Comparison of ENCODE assay signal across 8 cellular contexts in genomic region chr12:92505373-92506340, GRCh38.
A peak's percentile ranks its signal among the peaks of the same experiment; 100 is the strongest.
DNase-seq lines count a peak whose midpoint lies in the region; ATAC-seq and TF ChIP-seq lines count a peak whose summit lies in the region.

No MANE protein-coding gene starts in this region.

- ATAC-seq in GM18909 (IDR thresholded peaks at IDR 0.05; ENCODE audit: poor library complexity, unreplicated experiment): peak; percentile 33
- no peak for ATAC-seq in GM21529 (IDR thresholded peaks at IDR 0.05; ENCODE audit: unreplicated experiment)
- no peak for ATAC-seq in HG02623 (IDR thresholded peaks at IDR 0.05; ENCODE audit: unreplicated experiment)

- intact Hi-C loops in thyroid gland (cut with DNase I): no loop called here

- H4K20me1 ChIP-seq in Loucy (ENCODE audit: insufficient read depth, low read length, poor library complexity, severe bottlenecking): no peaks in the 10 kb centered on the region
- H4K20me1 ChIP-seq in fibroblast of lung (ENCODE audit: control insufficient read depth, extremely low read depth, insufficient read depth, low read length): no peaks in the 10 kb centered on the region

- H2AFZ ChIP-seq in Loucy (ENCODE audit: low read length) (peak overlapping the region; percentile 87), fibroblast of lung (ENCODE audit: low read length) (peak overlapping the region; percentile 96)

- peak; percentile 9 for DNase-seq in activated CD8-positive, alpha-beta memory T cell treated with anti-CD3 and anti-CD28 coated beads, Interleukin-2, amount 50 U/mL, for 1 hour (ENCODE audit: extremely low read depth)
- DNase-seq in fibroblast of lung (ENCODE audit: low read depth in 2 of 2): peak; percentile 9 to 81
- DNase-seq in nucleus accumbens (lab: John Stamatoyannopoulos, UW): peak in 34 of 56 donors; percentile 6 to 71 (median 20)
- peak; percentile 22 to 24 for DNase-seq in thyroid gland

- H3K27me3 ChIP-seq in Loucy (ENCODE audit: insufficient read depth, low read length, poor library complexity, severe bottlenecking) (no peaks in the 10 kb centered on the region), fibroblast of lung (ENCODE audit: control insufficient read depth, insufficient read depth, low read length) (no peaks in the 10 kb centered on the region), thyroid gland (no peaks in the 10 kb centered on the region)

- peak overlapping the region; percentile 26 for H3K9ac ChIP-seq in Loucy (ENCODE audit: low read depth, low read length, poor library complexity, severe bottlenecking)
- H3K9ac ChIP-seq in fibroblast of lung (ENCODE audit: insufficient read depth, low read length): no peak overlapping the region

- TF ChIP-seq CTCF in Loucy (conservative IDR thresholded peaks at IDR 0.05; ENCODE audit: low read length) (no peak), fibroblast of lung (conservative IDR thresholded peaks at IDR 0.05 in 1 of 2, IDR thresholded peaks at IDR 0.05 in 1 of 2; ENCODE audit: low read depth in 1 of 2, low read length in 2 of 2) (no peak), thyroid gland (IDR thresholded peaks at IDR 0.05) (no peak)

- H3K4me2 ChIP-seq in Loucy (ENCODE audit: low read depth, low read length, poor library complexity, severe bottlenecking) (peak overlapping the region; percentile 6), fibroblast of lung (ENCODE audit: extremely low read depth, insufficient read depth, low read length) (peak overlapping the region; percentile 94)

- H3K4me1 ChIP-seq in Loucy (ENCODE audit: insufficient read depth, low read length, poor library complexity, severe bottlenecking) (peaks cover 9% of the 10 kb centered on the region), fibroblast of lung (ENCODE audit: control insufficient read depth, extremely low read depth, insufficient read depth, low read length) (peaks cover 12% of the 10 kb centered on the region), thyroid gland (peaks cover 44 to 48% of the 10 kb centered on the region in 2 donors)

- H3K9me2 ChIP-seq in Loucy (replicated peaks; ENCODE audit: low read depth, low read length): no peaks in the 10 kb centered on the region

- no peaks in the 10 kb centered on the region for H3F3A ChIP-seq in Loucy (ENCODE audit: low read depth)

- no peak for TF ChIP-seq POLR2A in thyroid gland (IDR thresholded peaks at IDR 0.05)

- no peaks in the 10 kb centered on the region for H3K79me2 ChIP-seq in Loucy (ENCODE audit: insufficient read depth, low read length)
- H3K79me2 ChIP-seq in fibroblast of lung (ENCODE audit: control insufficient read depth, insufficient read depth, low read length): no peaks in the 10 kb centered on the region

- H3K36me3 ChIP-seq in Loucy (ENCODE audit: insufficient read depth, low read length) (no peaks in the 10 kb centered on the region), fibroblast of lung (ENCODE audit: control insufficient read depth, insufficient read depth, low read length) (no peaks in the 10 kb centered on the region), thyroid gland (no peaks in the 10 kb centered on the region)

- peak overlapping the region; percentile 38 for H3K27ac ChIP-seq in fibroblast of lung (ENCODE audit: insufficient read depth, low read length)
- peak overlapping the region; percentile 70 to 77 (median 72) for H3K27ac ChIP-seq in thyroid gland

- 47 to 58% methylated on average over 10 of the region's 10 CpGs for WGBS in thyroid gland, 2 donors

- H3K9me3 ChIP-seq in Loucy (ENCODE audit: insufficient read depth, low read depth, low read length) (no peaks in the 10 kb centered on the region), fibroblast of lung (ENCODE audit: control insufficient read depth, insufficient read depth, low read depth, low read length) (no peaks in the 10 kb centered on the region), thyroid gland (no peaks in the 10 kb centered on the region)

- no peak overlapping the region for H3K4me3 ChIP-seq in Loucy (ENCODE audit: low read length, poor library complexity, severe bottlenecking)
- peak overlapping the region in 3 of 4 experiments; percentile 6 to 42 (median 10) for H3K4me3 ChIP-seq in fibroblast of lung (replicated peaks in 1 of 4; ENCODE audit: control extremely low read depth in 1 of 4, insufficient read depth in 1 of 4, low read depth in 3 of 4, low read length in 4 of 4)
- no peak overlapping the region for H3K4me3 ChIP-seq in thyroid gland (replicated peaks in 1 of 3)

Comparison
In these comparisons a context has a peak if more than half of its experiments do, and no peak if none do; other contexts are left out.
1. H3K4me3 ChIP-seq: peak in fibroblast of lung (3 of 4); none in Loucy (single experiment) and thyroid gland (0 of 3).
2. Peak in every context shown above with its lines, with median percentiles within 50 percentile points of each other: DNase-seq.